Comparison of ENCODE assay signal across 10 cellular contexts in the genomic region with DNA sequence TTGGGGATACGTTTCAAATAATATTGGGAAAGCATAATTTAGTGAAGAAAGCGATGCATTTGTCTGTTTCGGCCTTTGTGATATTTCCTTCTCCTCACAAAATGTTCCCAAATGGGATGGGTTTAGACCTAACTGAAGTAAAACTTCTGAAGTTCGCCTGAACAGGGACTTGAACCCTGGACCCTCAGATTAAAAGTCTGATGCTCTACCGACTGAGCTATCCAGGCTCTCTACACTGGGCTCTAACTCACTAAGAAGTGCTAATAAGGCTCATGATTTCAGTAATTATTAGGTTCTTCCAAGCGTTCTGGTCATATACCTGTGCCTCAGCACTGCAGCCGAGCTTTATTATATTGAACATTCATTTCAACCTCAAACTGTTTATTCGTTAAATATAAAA.
DNase-seq lines count a peak whose midpoint lies in the region; ATAC-seq, FAIRE-seq and TF ChIP-seq lines count a peak whose summit lies in the region.
"Had no signal": no experiment of that assay in that cellular context is flagged by ENCODE, and none has a peak within 500 bp of the region (broad histone marks: within the 10 kb centered on the region; RNA-seq: fewer than 3 reads in every experiment).

No MANE protein-coding gene starts in this region.

- peak overlapping the region; percentile 56 for H3K4me3 ChIP-seq in astrocyte (ENCODE audit: insufficient read depth, low read depth, low read length)
- H3K4me3 ChIP-seq: transverse colon had no signal

- H3K27me3 Mint-ChIP-seq in astrocyte (ENCODE audit: low read depth, unreplicated experiment) (peaks cover 14% of the 10 kb centered on the region), nephron progenitor cell (ENCODE audit: low read depth, poor library complexity) (peaks cover 3% of the 10 kb centered on the region), T-cell (peaks cover 20 to 43% of the 10 kb centered on the region in 2 donors)

- H3K27ac ChIP-seq in astrocyte (ENCODE audit: low read depth, low read length): no peak overlapping the region
- H3K27ac ChIP-seq: transverse colon had no signal

- CTCF ChIA-PET in T-cell (lab: Charles Lee): interaction anchor here in 1 of 2 donors (0.8 kb wide), 1 partner anchor 57 kb away, joined by 6 read pairs; no protein-coding TSS in a partner anchor

- peaks cover 8% of the 10 kb centered on the region for H3K27me3 ChIP-seq in astrocyte (ENCODE audit: insufficient read depth, low read length)

- peak overlapping the region; percentile 82 for H3K4me2 ChIP-seq in astrocyte (ENCODE audit: low read length)

- no peak for ATAC-seq in T-cell (replicated peaks in 1 of 4)

- no peaks in the 10 kb centered on the region for H3K9me3 ChIP-seq in astrocyte (ENCODE audit: insufficient read depth, low read depth, low read length)
- H3K9me3 ChIP-seq: transverse colon had no signal

- H2AFZ ChIP-seq in astrocyte (ENCODE audit: low read depth, low read length): no peak overlapping the region

- POLR2A ChIA-PET in T-cell (lab: Charles Lee): no interaction called here

- no peaks in the 10 kb centered on the region for H3K4me1 Mint-ChIP-seq in astrocyte (ENCODE audit: low read depth, unreplicated experiment)
- H3K4me1 Mint-ChIP-seq in nephron progenitor cell: no peaks in the 10 kb centered on the region
- H3K4me1 Mint-ChIP-seq in T-cell: no peaks in the 10 kb centered on the region

- no peaks in the 10 kb centered on the region for H4K20me1 ChIP-seq in astrocyte (ENCODE audit: insufficient read depth, low read length)

- FAIRE-seq in astrocyte (lab: Jason Lieb, UNC): no peak

- no peak overlapping the region for H3K27ac Mint-ChIP-seq in astrocyte (ENCODE audit: unreplicated experiment)
- no peak overlapping the region for H3K27ac Mint-ChIP-seq in nephron progenitor cell
- no peak overlapping the region for H3K27ac Mint-ChIP-seq in T-cell
- H3K27ac Mint-ChIP-seq: activated T-cell treated with anti-CD3 and anti-CD28 coated beads, Interleukin-2, amount 50 U/mL, for 24 hours had no signal

- H3K4me3 Mint-ChIP-seq in astrocyte (ENCODE audit: unreplicated experiment) (no peak overlapping the region), nephron progenitor cell (no peak overlapping the region), T-cell (no peak overlapping the region)
- H3K4me3 Mint-ChIP-seq: activated T-cell treated with anti-CD3 and anti-CD28 coated beads, Interleukin-2, amount 50 U/mL, for 24 hours had no signal

- DNase-seq in GM13976 (ENCODE audit: low spot score) (peak; percentile 18), Kasumi-1 (lab: John Stamatoyannopoulos, UW) (peak; percentile 16 to 35), astrocyte (ENCODE audit: low read depth) (peak; percentile 29), nephron progenitor cell (peak; percentile 37), putamen (ENCODE audit: low spot score) (no peak), amniotic stem cell (lab: John Stamatoyannopoulos, UW) (no peak), DMS79 (lab: John Stamatoyannopoulos, UW) (no peak), T-cell (no peak)
- DNase-seq: activated T-cell treated with anti-CD3 and anti-CD28 coated beads, Interleukin-2, amount 50 U/mL, for 24 hours; transverse colon had no signal

- no peaks in the 10 kb centered on the region for H3K36me3 Mint-ChIP-seq in astrocyte (ENCODE audit: low read depth, unreplicated experiment)
- no peaks in the 10 kb centered on the region for H3K36me3 Mint-ChIP-seq in nephron progenitor cell (ENCODE audit: low read depth)
- no peaks in the 10 kb centered on the region for H3K36me3 Mint-ChIP-seq in T-cell

- H3K9me3 Mint-ChIP-seq in astrocyte (ENCODE audit: unreplicated experiment) (no peaks in the 10 kb centered on the region), nephron progenitor cell (no peaks in the 10 kb centered on the region), T-cell (no peaks in the 10 kb centered on the region)
- H3K9me3 Mint-ChIP-seq: activated T-cell treated with anti-CD3 and anti-CD28 coated beads, Interleukin-2, amount 50 U/mL, for 24 hours had no signal

- peaks cover 5% of the 10 kb centered on the region for H3K4me1 ChIP-seq in astrocyte (ENCODE audit: insufficient read depth, low read length)

- peak overlapping the region; percentile 3 for H3K9ac ChIP-seq in astrocyte (ENCODE audit: low read length)

- H3K36me3 ChIP-seq in astrocyte (ENCODE audit: insufficient read depth, low read length): no peaks in the 10 kb centered on the region
- H3K36me3 ChIP-seq: transverse colon had no signal

- in situ Hi-C loops in GM13976 (cut with MboI; ENCODE audit: low sequenced_read_pairs, unreplicated experiment): no loop called here

- no peaks in the 10 kb centered on the region for H3K79me2 ChIP-seq in astrocyte (ENCODE audit: insufficient read depth, low read length)

- TF ChIP-seq CTCF in GM13976 (IDR thresholded peaks at IDR 0.05; ENCODE audit: borderline replicate concordance, control extremely low read depth, extremely low read depth, insufficient read depth, missing control alignments) (no peak), astrocyte (IDR thresholded peaks at IDR 0.05; ENCODE audit: insufficient read depth, low read depth, low read length) (no peak), nephron progenitor cell (IDR thresholded peaks at IDR 0.05) (no peak)

Comparison
In these comparisons a context has a peak if more than half of its experiments do, and no peak if none do; other contexts are left out.
1. DNase-seq: peak in GM13976 (single experiment), Kasumi-1 (2 of 2), astrocyte (single experiment) and nephron progenitor cell (single experiment); none in putamen (single experiment), amniotic stem cell (single experiment), DMS79 (single experiment) and T-cell (0 of 34).